Comparison of ENCODE assay signal across 8 cellular contexts in the genomic region with DNA sequence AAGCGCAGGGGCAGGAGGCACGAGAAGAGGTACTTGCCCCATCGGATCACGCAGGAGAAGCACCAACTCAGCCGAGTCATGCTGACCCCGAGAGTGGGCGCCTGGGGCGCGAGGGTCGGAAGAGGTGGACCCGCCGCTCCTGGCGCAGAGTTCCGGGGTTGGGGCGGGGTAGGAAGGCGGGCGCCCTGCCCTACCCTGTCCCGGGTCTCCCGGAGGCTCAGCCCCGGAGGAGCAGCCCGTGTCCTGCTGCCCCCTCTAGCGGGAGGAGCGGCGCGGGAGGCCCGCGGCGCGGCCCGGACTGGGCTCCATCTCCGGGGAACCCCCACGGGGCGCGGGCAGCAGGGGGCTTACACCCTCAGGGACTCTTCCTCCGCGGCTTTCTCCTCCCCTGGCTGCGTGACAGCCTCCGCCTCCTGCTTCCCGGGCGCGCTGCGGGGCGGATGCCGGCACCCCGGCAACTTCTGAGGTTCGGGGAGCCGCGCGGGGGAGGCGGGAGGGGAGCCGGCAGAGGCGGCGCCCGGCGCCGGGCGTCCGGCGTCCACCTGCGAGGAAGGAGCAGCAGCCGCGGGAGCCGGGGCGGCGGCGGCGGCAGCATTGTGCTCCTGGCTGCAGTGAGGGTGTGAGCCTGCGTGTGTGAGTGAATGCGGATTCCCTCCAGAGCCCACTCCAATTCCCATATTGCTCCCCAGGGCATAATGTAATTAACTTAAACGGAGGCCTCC. TPM values are rescaled to one million over a fixed set of nuclear protein-coding genes. Genes with fewer than 3 reads are reported as not detected.
DNase-seq lines count a peak whose midpoint lies in the region; ATAC-seq and TF ChIP-seq lines count a peak whose summit lies in the region.

No MANE protein-coding gene starts in this region.

- H2AFZ ChIP-seq in osteoblast (ENCODE audit: low read length), result peak overlapping the region; percentile 65

- TF ChIP-seq CTCF in gastroesophageal sphincter (IDR thresholded peaks at IDR 0.05) (peak in 3 of 4 experiments; percentile 55 to 82 (median 61)), osteoblast (IDR thresholded peaks at IDR 0.05; ENCODE audit: extremely low read depth, low read depth, low read length) (peak; percentile 50)

- WGBS in gastroesophageal sphincter (ENCODE audit: low coverage in 1 of 2), 2 donors, result 0% methylated on average over 5 to 6 of the region's 70 CpGs

- H3K4me2 ChIP-seq in osteoblast (ENCODE audit: insufficient read depth, low read length), result peak overlapping the region; percentile 86

- peaks cover 5% of the 10 kb centered on the region for H3K4me1 Mint-ChIP-seq in activated T-helper 17 cell treated with anti-CD3 and anti-CD28 coated beads, Interleukin-2, amount 50 U/mL, for 72 hours

- no peaks in the 10 kb centered on the region for H3K79me2 ChIP-seq in osteoblast (ENCODE audit: insufficient read depth, low read length)

- H3K27ac ChIP-seq in gastroesophageal sphincter (peak overlapping the region in 2 of 4 donors; percentile 17 to 28), osteoblast (ENCODE audit: low read depth, low read length) (no peak overlapping the region)

- no peaks in the 10 kb centered on the region for H3K36me3 Mint-ChIP-seq in activated T-helper 17 cell treated with anti-CD3 and anti-CD28 coated beads, Interleukin-2, amount 50 U/mL, for 72 hours (ENCODE audit: low read depth)

- H3K27me3 ChIP-seq in MG63 (no peaks in the 10 kb centered on the region), gastroesophageal sphincter (peaks cover 47% of the 10 kb centered on the region), osteoblast (ENCODE audit: insufficient read depth, low read length) (peaks cover 6% of the 10 kb centered on the region)

- no peak for TF ChIP-seq POLR2A in gastroesophageal sphincter (IDR thresholded peaks at IDR 0.05)

- H3K4me3 Mint-ChIP-seq in activated T-helper 17 cell treated with anti-CD3 and anti-CD28 coated beads, Interleukin-2, amount 50 U/mL, for 72 hours, result peak overlapping the region; percentile 64

- TF ChIP-seq EP300 in gastroesophageal sphincter (IDR thresholded peaks at IDR 0.05), result no peak

- ATAC-seq in activated T-helper 17 cell treated with anti-CD3 and anti-CD28 coated beads, Interleukin-2, amount 50 U/mL, for 72 hours (replicated peaks), result peak; percentile 71
- peak; percentile 85 for ATAC-seq in gastroesophageal sphincter

- no peaks in the 10 kb centered on the region for H3K36me3 ChIP-seq in MG63
- H3K36me3 ChIP-seq in gastroesophageal sphincter, result no peaks in the 10 kb centered on the region
- no peaks in the 10 kb centered on the region for H3K36me3 ChIP-seq in osteoblast (ENCODE audit: insufficient read depth, low read length)

- H3K9me3 ChIP-seq in MG63 (no peaks in the 10 kb centered on the region), gastroesophageal sphincter (no peaks in the 10 kb centered on the region), osteoblast (ENCODE audit: low read depth, low read length) (no peaks in the 10 kb centered on the region)

- no peaks in the 10 kb centered on the region for H3K9me3 Mint-ChIP-seq in activated T-helper 17 cell treated with anti-CD3 and anti-CD28 coated beads, Interleukin-2, amount 50 U/mL, for 72 hours

- H3K27me3 Mint-ChIP-seq in activated T-helper 17 cell treated with anti-CD3 and anti-CD28 coated beads, Interleukin-2, amount 50 U/mL, for 72 hours, result peaks cover 39% of the 10 kb centered on the region

- DNase-seq in DMS 273 (lab: John Stamatoyannopoulos, UW; ENCODE audit: unreplicated experiment), result peak; percentile 60
- DNase-seq in DMS 273 treated with DMSO at 0.1 percent for 48 hours (lab: John Stamatoyannopoulos, UW), result no peak
- DNase-seq in MG63, result peak; percentile 53
- peak; percentile 98 for DNase-seq in osteoblast (ENCODE audit: insufficient read length, low spot score, missing footprints)
- DNase-seq in KG1 (lab: John Stamatoyannopoulos, UW), result no peak
- no peak for DNase-seq in NCI-H2029 (lab: John Stamatoyannopoulos, UW)

- peaks cover 0 to 25% (median 17%) of the 10 kb centered on the region in 3 donors for H3K4me1 ChIP-seq in gastroesophageal sphincter
- H3K4me1 ChIP-seq in osteoblast (ENCODE audit: insufficient read depth, low read length), result peaks cover 35% of the 10 kb centered on the region

- H4K20me1 ChIP-seq in osteoblast (ENCODE audit: insufficient read depth, low read length), result no peaks in the 10 kb centered on the region

- H3K4me3 ChIP-seq in MG63, result peak overlapping the region; percentile 52
- peak overlapping the region; percentile 26 to 61 for H3K4me3 ChIP-seq in gastroesophageal sphincter
- peak overlapping the region; percentile 72 for H3K4me3 ChIP-seq in osteoblast (ENCODE audit: insufficient read depth, low read length)

- no peak overlapping the region for H3K27ac Mint-ChIP-seq in activated T-helper 17 cell treated with anti-CD3 and anti-CD28 coated beads, Interleukin-2, amount 50 U/mL, for 72 hours

RNA-seq across cellular contexts. Expression of a gene that starts 7.5 kb away (rescaled TPM):
- total RNA-seq in MG63 (2014; rRNA removed; shearing (Covaris generic); ENCODE audit: low replicate concordance), result 13.4 and 17.6 TPM in 2 replicates
- total RNA-seq in activated T-helper 17 cell treated with anti-CD3 and anti-CD28 coated beads, Interleukin-2, amount 50 U/mL, for 72 hours, result 10 to 100 TPM in 1 of 2 donors, 1 to 10 TPM in 1; 4.4 to 44.9 TPM
- total RNA-seq in gastroesophageal sphincter (1,000 to 10,000 TPM in 3 of 4 donors, 100 to 1,000 TPM in 1; 825 to 2,193 (median 1,462) TPM), osteoblast (45.7 and 48.9 TPM in 2 replicates)

RNA-seq across cellular contexts. Expression of a gene that starts 58.8 kb away (rescaled TPM):
- not detected in 2 replicates for total RNA-seq in MG63 (2014; rRNA removed; shearing (Covaris generic); ENCODE audit: low replicate concordance)
- 1 to 10 TPM in 1 of 2 donors, under 1 TPM in 1; 0.19 to 2.4 TPM for total RNA-seq in activated T-helper 17 cell treated with anti-CD3 and anti-CD28 coated beads, Interleukin-2, amount 50 U/mL, for 72 hours
- total RNA-seq in gastroesophageal sphincter (not detected), osteoblast (not detected in 2 replicates)

Comparison
In these comparisons a context has a peak if more than half of its experiments do, and no peak if none do; other contexts are left out.
1. DNase-seq: peak in DMS 273 (single experiment), MG63 (single experiment) and osteoblast (single experiment); none in DMS 273 treated with DMSO at 0.1 percent for 48 hours (single experiment), KG1 (single experiment) and NCI-H2029 (single experiment).
2. RNA of a gene that starts 7.5 kb away (total RNA-seq): 825 to 2,193 TPM in gastroesophageal sphincter; 45.7 to 48.9 TPM in osteoblast, 4.4 to 44.9 TPM in activated T-helper 17 cell treated with anti-CD3 and anti-CD28 coated beads, Interleukin-2, amount 50 U/mL, for 72 hours and 13.4 to 17.6 TPM in MG63; every median in the first group is over 10 times any median in the second.
3. Peak in every context shown above with its lines, with median percentiles within 50 percentile points of each other: H3K4me3 ChIP-seq.